7 cellular contexts compared by ENCODE assay signal in genomic region chr17:27838607-27839006, GRCh38. TPM values are rescaled to one million over a fixed set of nuclear protein-coding genes. Genes with fewer than 3 reads are reported as not detected.
"Had no signal": no experiment of that assay in that cellular context is flagged by ENCODE, and none has a peak within 500 bp of the region (broad histone marks: within the 10 kb centered on the region; RNA-seq: fewer than 3 reads in every experiment).

No MANE protein-coding gene starts in this region.

RNA-seq across cellular contexts. Expression of gene NOS2, which starts 38.3 kb away (rescaled TPM):
- total RNA-seq: activated B cell treated with CpG ODN at 0.5 μM for 24 hours; activated CD8-positive, alpha-beta T cell treated with anti-CD3 and anti-CD28 coated beads for 36 hours; activated T-cell treated with anti-CD3 and anti-CD28 coated beads, Interleukin-2, amount 50 U/mL, for 4 hours; activated T-helper 17 cell treated with anti-CD3 and anti-CD28 coated beads, Interleukin-2, amount 50 U/mL, for 72 hours; chondrocyte; foreskin keratinocyte; T-helper 2 cell treated with Interferon-gamma antibody and Interleukin-4, amounts not matched to agents 100 ng/mL and 5 ng/mL, for 36 hours had no signal
